ENCODE assay signal across 12 cellular contexts in genomic region chr7:13179011-13179574, GRCh38.
DNase-seq lines count a peak whose midpoint lies in the region; ATAC-seq, FAIRE-seq and TF ChIP-seq lines count a peak whose summit lies in the region.
"Had no signal": no experiment of that assay in that cellular context is flagged by ENCODE, and none has a peak within 500 bp of the region (broad histone marks: within the 10 kb centered on the region; RNA-seq: fewer than 3 reads in every experiment).

No MANE protein-coding gene starts in this region.

- H3K9me3 ChIP-seq in right atrium auricular region, result no peaks in the 10 kb centered on the region
- no peaks in the 10 kb centered on the region for H3K9me3 ChIP-seq in PC-3 (ENCODE audit: low read length)
- H3K9me3 ChIP-seq: BLaER1 treated with 17β-estradiol and CSF1 and Interleukin-3, amounts not matched to agents 10 nM and 100 nM had no signal

- no peak overlapping the region for H2AFZ ChIP-seq in PC-3 (ENCODE audit: low read length)

- H3K27me3 ChIP-seq in right atrium auricular region, result no peaks in the 10 kb centered on the region
- H3K27me3 ChIP-seq in PC-3 (ENCODE audit: low read length), result no peaks in the 10 kb centered on the region
- H3K27me3 ChIP-seq: BLaER1 treated with 17β-estradiol and CSF1 and Interleukin-3, amounts not matched to agents 10 nM and 100 nM had no signal

- H3K4me1 Mint-ChIP-seq in HFFc6 (ENCODE audit: low read depth), result no peaks in the 10 kb centered on the region
- H3K4me1 Mint-ChIP-seq: IgD-negative memory B cell had no signal

- H3K9me3 Mint-ChIP-seq in HFFc6, result no peaks in the 10 kb centered on the region
- H3K9me3 Mint-ChIP-seq: IgD-negative memory B cell had no signal

- H3K36me3 ChIP-seq in right atrium auricular region, result no peaks in the 10 kb centered on the region
- H3K36me3 ChIP-seq in PC-3 (ENCODE audit: low read depth, low read length), result no peaks in the 10 kb centered on the region
- H3K36me3 ChIP-seq: BLaER1 treated with 17β-estradiol and CSF1 and Interleukin-3, amounts not matched to agents 10 nM and 100 nM had no signal

- H3K4me3 Mint-ChIP-seq in HFFc6, result no peak overlapping the region
- H3K4me3 Mint-ChIP-seq: IgD-negative memory B cell had no signal

- intact Hi-C loops in Right ventricle myocardium superior (cut with DNase I) (loop anchor here (10.0 kb wide), 1 partner anchor 504 kb away; no protein-coding TSS in a partner anchor), PC-3 (cut with micrococcal nuclease) (loop anchor here (1.0 kb wide), 2 partner anchors 376 to 494 kb away; no protein-coding TSS in a partner anchor)

- FAIRE-seq in urothelium cell line (lab: Jason Lieb, UNC), result no peak

- CTCF ChIA-PET in PC-3 (lab: Charles Lee), result no interaction called here

- H3K36me3 Mint-ChIP-seq in HFFc6 (ENCODE audit: low read depth), result no peaks in the 10 kb centered on the region
- H3K36me3 Mint-ChIP-seq: IgD-negative memory B cell had no signal

- H4K20me1 ChIP-seq in PC-3 (ENCODE audit: low read length), result no peaks in the 10 kb centered on the region
- H4K20me1 ChIP-seq: BLaER1 treated with 17β-estradiol and CSF1 and Interleukin-3, amounts not matched to agents 10 nM and 100 nM had no signal

- DNase-seq in Right ventricle myocardium superior (no peak), right atrium auricular region (ENCODE audit: low spot score) (no peak), PC-3 (peak; percentile 30), fibroblast of villous mesenchyme (ENCODE audit: low read depth) (no peak), urothelium cell line (ENCODE audit: low spot score) (peak; percentile 8), occipital lobe (lab: John Stamatoyannopoulos, UW) (no peak), HFFc6 (no peak), NCI-H1105 (lab: John Stamatoyannopoulos, UW) (no peak)
- DNase-seq: activated naive CD4-positive, alpha-beta T cell treated with anti-CD3 and anti-CD28 coated beads, Interleukin-2, amount 50 U/mL, for 16 hours; T-helper 2 cell had no signal

- ATAC-seq in Right ventricle myocardium superior (ENCODE audit: poor library complexity), result peak; percentile 46
- ATAC-seq in PC-3, result peak; percentile 60

- BruUV-seq in PC-3 (replicated peaks; lab: Mats Ljungman, UMichigan), result no TSS peak

- no peak overlapping the region for H3K4me3 ChIP-seq in right atrium auricular region
- no peak overlapping the region for H3K4me3 ChIP-seq in PC-3 (ENCODE audit: low read length)
- H3K4me3 ChIP-seq in fibroblast of villous mesenchyme (ENCODE audit: low read depth, low read length), result no peak overlapping the region
- H3K4me3 ChIP-seq: BLaER1 treated with 17β-estradiol and CSF1 and Interleukin-3, amounts not matched to agents 10 nM and 100 nM had no signal

- no peaks in the 10 kb centered on the region for H3K9me2 ChIP-seq in PC-3 (replicated peaks; ENCODE audit: low read length)

- H3K79me2 ChIP-seq in PC-3 (ENCODE audit: low read length), result no peaks in the 10 kb centered on the region

- no peak overlapping the region for H3K4me2 ChIP-seq in PC-3 (ENCODE audit: low read length)
- H3K4me2 ChIP-seq: BLaER1 treated with 17β-estradiol and CSF1 and Interleukin-3, amounts not matched to agents 10 nM and 100 nM had no signal

- H3K4me1 ChIP-seq in right atrium auricular region (no peaks in the 10 kb centered on the region), PC-3 (ENCODE audit: insufficient read depth, low read length) (peaks cover 18% of the 10 kb centered on the region)
- H3K4me1 ChIP-seq: BLaER1 treated with 17β-estradiol and CSF1 and Interleukin-3, amounts not matched to agents 10 nM and 100 nM had no signal

- no peak overlapping the region for H3K9ac ChIP-seq in PC-3 (ENCODE audit: low read length)
- H3K9ac ChIP-seq: BLaER1 treated with 17β-estradiol and CSF1 and Interleukin-3, amounts not matched to agents 10 nM and 100 nM had no signal

- TF ChIP-seq CTCF in right atrium auricular region (IDR thresholded peaks at IDR 0.05) (peak in 1 of 2 donors; percentile 47), PC-3 (conservative IDR thresholded peaks at IDR 0.05; ENCODE audit: low read depth, low read length) (peak; percentile 48; the same call in 1 of the 2 replicates), fibroblast of villous mesenchyme (IDR thresholded peaks at IDR 0.05; ENCODE audit: insufficient read depth, low read depth, low read length) (peak; percentile 18), HFFc6 (IDR thresholded peaks at IDR 0.05) (no peak)

- H3K27ac ChIP-seq in right atrium auricular region (no peak overlapping the region), PC-3 (ENCODE audit: low read length) (no peak overlapping the region)
- H3K27ac ChIP-seq: BLaER1 treated with 17β-estradiol and CSF1 and Interleukin-3, amounts not matched to agents 10 nM and 100 nM had no signal

- H3K27me3 Mint-ChIP-seq in HFFc6 (ENCODE audit: insufficient read depth), result no peaks in the 10 kb centered on the region; the same call in 1 of the 2 replicates

- H3K27ac Mint-ChIP-seq in HFFc6, result no peak overlapping the region

- POLR2A ChIA-PET in PC-3 (lab: Charles Lee; ENCODE audit: unreplicated experiment), result no interaction called here

- no peaks in the 10 kb centered on the region for H3F3A ChIP-seq in PC-3 (ENCODE audit: low read length, unreplicated experiment)

Comparison
In these comparisons a context has a peak if more than half of its experiments do, and no peak if none do; other contexts are left out.
1. DNase-seq: peak in PC-3 (single experiment) and urothelium cell line (single experiment); none in Right ventricle myocardium superior (single experiment), right atrium auricular region (single experiment), fibroblast of villous mesenchyme (single experiment), occipital lobe (single experiment), HFFc6 (single experiment) and NCI-H1105 (single experiment).